18 cellular contexts compared by ENCODE assay signal in genomic region chr11:26418391-26418790, GRCh38.
DNase-seq lines count a peak whose midpoint lies in the region; TF ChIP-seq lines count a peak whose summit lies in the region.
"Had no signal": no experiment of that assay in that cellular context is flagged by ENCODE, and none has a peak within 500 bp of the region (broad histone marks: within the 10 kb centered on the region; RNA-seq: fewer than 3 reads in every experiment).

No MANE protein-coding gene starts in this region.

- no peak overlapping the region for H3K27ac Mint-ChIP-seq in CD8-positive, alpha-beta memory T cell
- H3K27ac Mint-ChIP-seq: CD4-positive, alpha-beta memory T cell; GM23338; H9 had no signal

- H3K9ac ChIP-seq in GM23248, result no peak overlapping the region

- H3K4me3 ChIP-seq in GM23248, result no peak overlapping the region
- no peak overlapping the region for H3K4me3 ChIP-seq in fibroblast of mammary gland (ENCODE audit: control insufficient read depth, low read depth, low read length)
- no peak overlapping the region for H3K4me3 ChIP-seq in CD8-positive, alpha-beta memory T cell (ENCODE audit: low read length)
- H3K4me3 ChIP-seq: A549, GM23338 had no signal

- no peak overlapping the region for H3K4me3 Mint-ChIP-seq in CD8-positive, alpha-beta memory T cell
- H3K4me3 Mint-ChIP-seq: GM23338, H9 had no signal

- H3F3A ChIP-seq in GM23248 (ENCODE audit: insufficient read depth), result no peaks in the 10 kb centered on the region

- H4K20me1 ChIP-seq in GM23248 (ENCODE audit: insufficient read depth), result no peaks in the 10 kb centered on the region

- no peaks in the 10 kb centered on the region for H3K79me2 ChIP-seq in GM23248 (ENCODE audit: insufficient read depth)

- in situ Hi-C loops in GM23248 (cut with MboI), result no loop called here

- DNase-seq in GM23248 (peak; percentile 4), dedifferentiated amniotic fluid mesenchymal stem cell (ENCODE audit: extremely low spot score) (peak; percentile 33), fibroblast of mammary gland (ENCODE audit: low read depth) (peak; percentile 19), fibroblast of the conjunctiva (ENCODE audit: low read depth) (peak; percentile 18), occipital lobe (lab: John Stamatoyannopoulos, UW) (no peak), NAMALWA (ENCODE audit: low spot score) (no peak), cortex of kidney (lab: John Stamatoyannopoulos, UW) (no peak)
- no peak for DNase-seq in CD8-positive, alpha-beta memory T cell
- DNase-seq: 8988T; ACHN; C1 segment of cervical spinal cord; Caco-2; CD4-positive, alpha-beta memory T cell; DMS153; DND-41; H9 had no signal

- H3K4me1 ChIP-seq in GM23248 (ENCODE audit: insufficient read depth), result no peaks in the 10 kb centered on the region
- no peaks in the 10 kb centered on the region for H3K4me1 ChIP-seq in CD8-positive, alpha-beta memory T cell (ENCODE audit: insufficient read depth, low read length)
- H3K4me1 ChIP-seq: A549, Caco-2 had no signal

- no peaks in the 10 kb centered on the region for H3K27me3 Mint-ChIP-seq in CD8-positive, alpha-beta memory T cell
- H3K27me3 Mint-ChIP-seq: CD4-positive, alpha-beta memory T cell had no signal

- peaks cover 0 to 44% (median 5%) of the 10 kb centered on the region in 5 donors for H3K9me3 Mint-ChIP-seq in CD8-positive, alpha-beta memory T cell
- H3K9me3 Mint-ChIP-seq: GM23338, H9 had no signal

- H3K4me1 Mint-ChIP-seq in CD8-positive, alpha-beta memory T cell, result no peaks in the 10 kb centered on the region
- H3K4me1 Mint-ChIP-seq: CD4-positive, alpha-beta memory T cell had no signal

- no peak for TF ChIP-seq CTCF in fibroblast of mammary gland (conservative IDR thresholded peaks at IDR 0.05; ENCODE audit: control insufficient read depth, insufficient read depth, low read depth, low read length)

- H3K27ac ChIP-seq in GM23248, result no peak overlapping the region
- no peak overlapping the region for H3K27ac ChIP-seq in CD8-positive, alpha-beta memory T cell (ENCODE audit: low read depth, low read length)
- H3K27ac ChIP-seq: A549 had no signal

- POLR2A ChIA-PET in CD8-positive, alpha-beta memory T cell (lab: Charles Lee), result no interaction called here

- no peaks in the 10 kb centered on the region for H3K36me3 ChIP-seq in GM23248 (ENCODE audit: low read depth)
- no peaks in the 10 kb centered on the region for H3K36me3 ChIP-seq in CD8-positive, alpha-beta memory T cell (ENCODE audit: insufficient read depth, low read length)

- 64 to 72% methylated on average over 6 of the region's 6 CpGs for WGBS in GM23248 (ENCODE audit: low coverage in 1 of 2, low lambda C conversion rate in 2 of 2, missing lambda C conversion rate in 2 of 2), 2 experiments

- no peaks in the 10 kb centered on the region for H3K36me3 Mint-ChIP-seq in CD8-positive, alpha-beta memory T cell
- H3K36me3 Mint-ChIP-seq: CD4-positive, alpha-beta memory T cell had no signal

- no peaks in the 10 kb centered on the region for H3K27me3 ChIP-seq in GM23248 (replicated peaks; ENCODE audit: insufficient read depth)
- H3K27me3 ChIP-seq in CD8-positive, alpha-beta memory T cell (ENCODE audit: insufficient read depth, low read length, poor library complexity, severe bottlenecking), result no peaks in the 10 kb centered on the region

- no peak overlapping the region for H3K4me2 ChIP-seq in GM23248 (ENCODE audit: unreplicated experiment)
- H3K4me2 ChIP-seq: A549, GM23338 had no signal

- CTCF ChIA-PET in CD8-positive, alpha-beta memory T cell (lab: Charles Lee), result no interaction called here

- no peaks in the 10 kb centered on the region for H3K9me2 ChIP-seq in GM23248 (ENCODE audit: insufficient read depth)

- no peak overlapping the region for H2AFZ ChIP-seq in GM23248
- H2AFZ ChIP-seq: GM23338 had no signal

- no peaks in the 10 kb centered on the region for H3K9me3 ChIP-seq in GM23248 (ENCODE audit: low read depth)
- no peaks in the 10 kb centered on the region for H3K9me3 ChIP-seq in CD8-positive, alpha-beta memory T cell (ENCODE audit: low read length)
- H3K9me3 ChIP-seq: A549, Caco-2 had no signal

Comparison
In these comparisons a context has a peak if more than half of its experiments do, and no peak if none do; other contexts are left out.
1. DNase-seq: peak in GM23248 (single experiment), dedifferentiated amniotic fluid mesenchymal stem cell (single experiment), fibroblast of mammary gland (single experiment) and fibroblast of the conjunctiva (single experiment); none in CD8-positive, alpha-beta memory T cell (0 of 5), occipital lobe (single experiment), NAMALWA (single experiment) and cortex of kidney (single experiment).